ENCODE assay signal across 2 cellular contexts in genomic region chr17:74243013-74243755, GRCh38.
TF ChIP-seq lines count a peak whose summit lies in the region.

No MANE protein-coding gene starts in this region.

TF ChIP-seq in SK-N-SH treated with all-trans-retinoic acid at 6 μM for 48 hours, 23 proteins besides CTCF, POLR2A, EP300 and RAD21:
- TF ChIP-seq TSHZ2 (CRISPR knock-in tag; IDR thresholded peaks at IDR 0.05) (peak; percentile 28; the same call in 1 of the 2 replicates), TCF4 (CRISPR knock-in tag; IDR thresholded peaks at IDR 0.05; ENCODE audit: borderline replicate concordance) (peak; percentile 34; the same call in 1 of the 2 replicates), POU6F1 (CRISPR knock-in tag; IDR thresholded peaks at IDR 0.05; ENCODE audit: borderline replicate concordance, low read depth) (no peak)
TF ChIP-seq in SK-N-SH treated with all-trans-retinoic acid at 6 μM for 48 hours: peak in this region for 2.

TF ChIP-seq in H1, 55 proteins besides CTCF, POLR2A, EP300 and RAD21:
- TF ChIP-seq POLR2AphosphoS5 (IDR thresholded peaks at IDR 0.05; ENCODE audit: low read depth, low read length) (no peak), CEBPB (IDR thresholded peaks at IDR 0.05; ENCODE audit: low read depth, low read length) (no peak), CTBP2 (IDR thresholded peaks at IDR 0.05; ENCODE audit: borderline replicate concordance, insufficient read depth, insufficient read length, low read length) (no peak), ATF3 (IDR thresholded peaks at IDR 0.05; ENCODE audit: insufficient read depth, low read depth, low read length) (no peak), NRF1 (IDR thresholded peaks at IDR 0.05; ENCODE audit: low read depth, low read length) (no peak), ATF2 (IDR thresholded peaks at IDR 0.05; ENCODE audit: low read length) (no peak), BACH1 (IDR thresholded peaks at IDR 0.05; ENCODE audit: low read length) (no peak), BCL11A (IDR thresholded peaks at IDR 0.05; ENCODE audit: low read depth in 2 of 2, low read length in 2 of 2) (no peak), NANOG (IDR thresholded peaks at IDR 0.05; ENCODE audit: insufficient read depth, low read depth, low read length, poor library complexity, severe bottlenecking) (no peak), KDM1A (IDR thresholded peaks at IDR 0.05; ENCODE audit: borderline replicate concordance, low read length) (no peak), RBBP5 (IDR thresholded peaks at IDR 0.05; ENCODE audit: borderline replicate concordance, low read depth, low read length) (no peak), JUN (IDR thresholded peaks at IDR 0.05; ENCODE audit: low read depth, low read length) (no peak), FOSL1 (IDR thresholded peaks at IDR 0.05; ENCODE audit: insufficient read depth, low read depth, low read length) (no peak), SAP30 (IDR thresholded peaks at IDR 0.05; ENCODE audit: insufficient read depth, insufficient replicate concordance, low read length) (no peak), TAF7 (optimal IDR thresholded peaks at IDR 0.05; ENCODE audit: borderline replicate concordance, low read depth, low read length) (no peak)
